In the genomic region with DNA sequence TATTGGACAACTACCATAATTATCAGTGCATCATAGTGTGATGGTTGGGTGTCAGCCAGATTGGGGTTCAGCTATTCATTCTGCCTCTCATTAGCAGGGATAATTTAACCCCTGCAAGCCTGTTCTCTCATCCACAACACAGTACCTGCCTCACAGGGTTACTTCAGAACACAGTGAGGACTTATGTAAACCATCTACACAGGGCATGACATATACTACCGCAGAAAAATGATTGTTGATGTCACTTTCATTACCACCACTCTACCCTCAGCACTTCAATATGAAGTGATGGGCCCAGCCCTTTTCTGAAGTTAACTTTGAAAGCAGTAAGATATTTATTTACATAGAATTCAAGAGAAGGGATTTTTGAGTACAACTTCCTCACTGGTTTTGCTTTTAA, we compare ENCODE assay signal across 14 cellular contexts. TPM values are rescaled to one million over a fixed set of nuclear protein-coding genes. Genes with fewer than 3 reads are reported as not detected.
DNase-seq lines count a peak whose midpoint lies in the region; ATAC-seq and TF ChIP-seq lines count a peak whose summit lies in the region.
"Had no signal": no experiment of that assay in that cellular context is flagged by ENCODE, and none has a peak within 500 bp of the region (broad histone marks: within the 10 kb centered on the region; RNA-seq: fewer than 3 reads in every experiment).

No MANE protein-coding gene starts in this region.

- H3K4me3 ChIP-seq in left lung (no peak overlapping the region), upper lobe of right lung (no peak overlapping the region)
- H3K4me3 ChIP-seq: uterus had no signal

- H3K4me3 Mint-ChIP-seq in activated naive CD4-positive, alpha-beta T cell treated with anti-CD3 and anti-CD28 coated beads for 36 hours, result peak overlapping the region; percentile 48
- peak overlapping the region; percentile 65 for H3K4me3 Mint-ChIP-seq in activated CD4-positive, alpha-beta memory T cell treated with anti-CD3 and anti-CD28 coated beads, Interleukin-2, amount 10 ng/mL, durations not matched to agents 7 days and 5 days

- ATAC-seq in left lung, result peak; percentile 76
- peak; percentile 44 for ATAC-seq in upper lobe of right lung
- ATAC-seq: HCT116, HepG2 had no signal

- DNase-seq in activated naive CD4-positive, alpha-beta T cell treated with anti-CD3 and anti-CD28 coated beads for 36 hours, result no peak
- no peak for DNase-seq in activated naive CD4-positive, alpha-beta T cell treated with anti-CD3 and anti-CD28 coated beads, Interleukin-2, amount 50 U/mL, for 16 hours
- DNase-seq in activated CD4-positive, alpha-beta memory T cell treated with anti-CD3 and anti-CD28 coated beads, Interleukin-2, amount 10 ng/mL, durations not matched to agents 7 days and 5 days, result no peak
- DNase-seq in left lung, result no peak
- no peak for DNase-seq in upper lobe of right lung
- DNase-seq in islet precursor cell, result no peak
- no peak for DNase-seq in NCI-H2107 treated with DMSO at 0.1 percent for 48 hours (lab: John Stamatoyannopoulos, UW; ENCODE audit: unreplicated experiment)
- DNase-seq in GOT3 (lab: John Stamatoyannopoulos, UW), result no peak
- DNase-seq: kidney glomerular epithelial cell, midbrain, nucleus accumbens, uterus had no signal

- H3K27ac ChIP-seq in left lung (no peak overlapping the region), upper lobe of right lung (peak overlapping the region; percentile 43)

- no peaks in the 10 kb centered on the region for H3K27me3 Mint-ChIP-seq in activated naive CD4-positive, alpha-beta T cell treated with anti-CD3 and anti-CD28 coated beads for 36 hours (ENCODE audit: low read depth)
- no peaks in the 10 kb centered on the region for H3K27me3 Mint-ChIP-seq in activated CD4-positive, alpha-beta memory T cell treated with anti-CD3 and anti-CD28 coated beads, Interleukin-2, amount 10 ng/mL, durations not matched to agents 7 days and 5 days

- H3K4me1 Mint-ChIP-seq in activated naive CD4-positive, alpha-beta T cell treated with anti-CD3 and anti-CD28 coated beads for 36 hours (ENCODE audit: low read depth), result peaks cover 83% of the 10 kb centered on the region
- peaks cover 88% of the 10 kb centered on the region for H3K4me1 Mint-ChIP-seq in activated CD4-positive, alpha-beta memory T cell treated with anti-CD3 and anti-CD28 coated beads, Interleukin-2, amount 10 ng/mL, durations not matched to agents 7 days and 5 days

- H3K27ac Mint-ChIP-seq in activated naive CD4-positive, alpha-beta T cell treated with anti-CD3 and anti-CD28 coated beads for 36 hours, result peak overlapping the region; percentile 98
- peak overlapping the region; percentile 88 for H3K27ac Mint-ChIP-seq in activated CD4-positive, alpha-beta memory T cell treated with anti-CD3 and anti-CD28 coated beads, Interleukin-2, amount 10 ng/mL, durations not matched to agents 7 days and 5 days

- H3K9me3 Mint-ChIP-seq in activated naive CD4-positive, alpha-beta T cell treated with anti-CD3 and anti-CD28 coated beads for 36 hours, result no peaks in the 10 kb centered on the region
- H3K9me3 Mint-ChIP-seq in activated CD4-positive, alpha-beta memory T cell treated with anti-CD3 and anti-CD28 coated beads, Interleukin-2, amount 10 ng/mL, durations not matched to agents 7 days and 5 days, result no peaks in the 10 kb centered on the region

- H3K36me3 ChIP-seq in left lung (no peaks in the 10 kb centered on the region), upper lobe of right lung (no peaks in the 10 kb centered on the region)
- H3K36me3 ChIP-seq: uterus had no signal

- CTCF ChIA-PET in activated naive CD4-positive, alpha-beta T cell treated with anti-CD3 and anti-CD28 coated beads for 36 hours (lab: Charles Lee), result no interaction called here
- CTCF ChIA-PET in activated CD4-positive, alpha-beta memory T cell treated with anti-CD3 and anti-CD28 coated beads, Interleukin-2, amount 10 ng/mL, durations not matched to agents 7 days and 5 days (lab: Charles Lee), result interaction anchor here (1.2 to 10.2 kb wide), 3 partner anchors 9 to 116 kb away, joined by 3 to 54 read pairs (median 4); a partner anchor contains a TSS

- TF ChIP-seq CTCF in left lung (IDR thresholded peaks at IDR 0.05), result no peak
- TF ChIP-seq CTCF in upper lobe of right lung (IDR thresholded peaks at IDR 0.05), result no peak

- intact Hi-C loops in activated naive CD4-positive, alpha-beta T cell treated with anti-CD3 and anti-CD28 coated beads for 36 hours (cut with micrococcal nuclease), result loop anchor here (2.0 kb wide), 1 partner anchor 71 kb away; no protein-coding TSS in a partner anchor
- intact Hi-C loops in left lung (cut with DNase I) (no loop called here), upper lobe of right lung (cut with DNase I) (loop anchor here (10.0 kb wide), 1 partner anchor 109 kb away; no protein-coding TSS in a partner anchor)

- peaks cover 36% of the 10 kb centered on the region for H3K36me3 Mint-ChIP-seq in activated naive CD4-positive, alpha-beta T cell treated with anti-CD3 and anti-CD28 coated beads for 36 hours (ENCODE audit: low read depth)
- H3K36me3 Mint-ChIP-seq in activated CD4-positive, alpha-beta memory T cell treated with anti-CD3 and anti-CD28 coated beads, Interleukin-2, amount 10 ng/mL, durations not matched to agents 7 days and 5 days (ENCODE audit: low read depth), result peaks cover 56% of the 10 kb centered on the region

- POLR2A ChIA-PET in activated CD4-positive, alpha-beta memory T cell treated with anti-CD3 and anti-CD28 coated beads, Interleukin-2, amount 10 ng/mL, durations not matched to agents 7 days and 5 days (lab: Charles Lee), result interaction anchor here (1.0 to 19.4 kb wide), 7 partner anchors 10 to 167 kb away, joined by 3 to 366 read pairs (median 69); a partner anchor contains a TSS

- H3K27me3 ChIP-seq in left lung (no peaks in the 10 kb centered on the region), upper lobe of right lung (no peaks in the 10 kb centered on the region)
- H3K27me3 ChIP-seq: uterus had no signal

- no peaks in the 10 kb centered on the region for H3K9me3 ChIP-seq in left lung
- H3K9me3 ChIP-seq in upper lobe of right lung, result no peaks in the 10 kb centered on the region
- H3K9me3 ChIP-seq: uterus had no signal

- H3K4me1 ChIP-seq in left lung (peaks cover 0 to 20% of the 10 kb centered on the region in 2 donors), upper lobe of right lung (peaks cover 37% of the 10 kb centered on the region)
- H3K4me1 ChIP-seq: uterus had no signal

RNA-seq across cellular contexts. Expression of a gene that starts 14.5 kb away (rescaled TPM):
- 100 to 1,000 TPM; 149 to 158 TPM for total RNA-seq in activated naive CD4-positive, alpha-beta T cell treated with anti-CD3 and anti-CD28 coated beads for 36 hours
- total RNA-seq in activated CD4-positive, alpha-beta memory T cell treated with anti-CD3 and anti-CD28 coated beads, Interleukin-2, amount 10 ng/mL, durations not matched to agents 7 days and 5 days, result 100 to 1,000 TPM; 186 to 195 TPM
- 10 to 100 TPM; 35.2 to 48.8 TPM for total RNA-seq in left lung
- total RNA-seq in upper lobe of right lung, result 74.4 TPM

RNA-seq across cellular contexts. Expression of a gene that starts 54.7 kb away (rescaled TPM):
- 1 to 10 TPM; 2.8 to 3.0 TPM for total RNA-seq in activated naive CD4-positive, alpha-beta T cell treated with anti-CD3 and anti-CD28 coated beads for 36 hours
- total RNA-seq in activated CD4-positive, alpha-beta memory T cell treated with anti-CD3 and anti-CD28 coated beads, Interleukin-2, amount 10 ng/mL, durations not matched to agents 7 days and 5 days, result under 1 TPM; 0.48 to 0.60 TPM
- 10 to 100 TPM; 15.7 to 20.9 TPM for total RNA-seq in left lung
- 22.5 TPM for total RNA-seq in upper lobe of right lung
- total RNA-seq: HepG2 had no signal

Comparison
In these comparisons a context has a peak if more than half of its experiments do, and no peak if none do; other contexts are left out.
1. intact Hi-C loops: an anchor here in activated naive CD4-positive, alpha-beta T cell treated with anti-CD3 and anti-CD28 coated beads for 36 hours (2.0 kb wide) and upper lobe of right lung (10.0 kb wide); none called in left lung.